Comparison of ENCODE assay signal across 8 cellular contexts in genomic region chr9:127505396-127506116, GRCh38. TPM values are rescaled to one million over a fixed set of nuclear protein-coding genes. Genes with fewer than 3 reads are reported as not detected.
DNase-seq lines count a peak whose midpoint lies in the region; ATAC-seq and TF ChIP-seq lines count a peak whose summit lies in the region.

No MANE protein-coding gene starts in this region.

- TF ChIP-seq CTCF in 22Rv1 (IDR thresholded peaks at IDR 0.05) (peak; percentile 25; the same call in 1 of the 2 replicates), GM12873 (IDR thresholded peaks at IDR 0.05; ENCODE audit: insufficient read depth, low read depth, low read length, missing control alignments) (peak; percentile 70), RWPE1 (conservative IDR thresholded peaks at IDR 0.05; ENCODE audit: low read depth) (peak; percentile 85), mucosa of descending colon (IDR thresholded peaks at IDR 0.05) (no peak)

- intact Hi-C loops in mucosa of descending colon (cut with DNase I, micrococcal nuclease): no loop called here

- no peak overlapping the region for H3K4me3 ChIP-seq in mucosa of descending colon

- peaks cover 1% of the 10 kb centered on the region for H3K36me3 ChIP-seq in mucosa of descending colon (ENCODE audit: low read depth)

- peak overlapping the region; percentile 10; the same call in 1 of the 2 replicates for H3K27ac ChIP-seq in 22Rv1
- H3K27ac ChIP-seq in RWPE1: peak overlapping the region; percentile 93

- no peaks in the 10 kb centered on the region for H3K4me1 ChIP-seq in mucosa of descending colon (ENCODE audit: low read depth)

- POLR2A ChIA-PET in RWPE1 (lab: Yijun Ruan, JAX; ENCODE audit: low non-redundant PET): no interaction called here

- ATAC-seq in mucosa of descending colon: peak; percentile 37
- ATAC-seq in HG03135 (IDR thresholded peaks at IDR 0.05; ENCODE audit: unreplicated experiment): no peak
- ATAC-seq in HG03045 (IDR thresholded peaks at IDR 0.05; ENCODE audit: unreplicated experiment): no peak

- no peaks in the 10 kb centered on the region for H3K9me3 ChIP-seq in mucosa of descending colon

- DNase-seq in RWPE1 (ENCODE audit: low spot score) (peak; percentile 67), cerebellar cortex (ENCODE audit: low spot score) (peak; percentile 39), mucosa of descending colon (no peak), NCI-H446 (lab: John Stamatoyannopoulos, UW) (no peak)

- CTCF ChIA-PET in RWPE1 (lab: Yijun Ruan, JAX): interaction anchor here (0.5 to 3.1 kb wide), 7 partner anchors 9 to 159 kb away, joined by 3 to 44 read pairs (median 5); no protein-coding TSS in a partner anchor

RNA-seq across cellular contexts. Expression of gene LRSAM1, which starts 54.2 kb away (rescaled TPM):
- 10 to 100 TPM; 16.8 to 29.0 (median 17.9) TPM for total RNA-seq in mucosa of descending colon

RNA-seq across cellular contexts. Expression of gene RPL12, which starts 54.4 kb away (rescaled TPM):
- total RNA-seq in mucosa of descending colon: 100 to 1,000 TPM; 726 to 998 (median 926) TPM

Comparison
In these comparisons a context has a peak if more than half of its experiments do, and no peak if none do; other contexts are left out.
1. DNase-seq: peak in RWPE1 (single experiment) and cerebellar cortex (single experiment); none in mucosa of descending colon (0 of 3) and NCI-H446 (0 of 2).